ENCODE assay signal across 5 cellular contexts in genomic region chr11:13139085-13139484, GRCh38.
A peak's percentile ranks its signal among the peaks of the same experiment; 100 is the strongest.
DNase-seq lines count a peak whose midpoint lies in the region; ATAC-seq, FAIRE-seq and TF ChIP-seq lines count a peak whose summit lies in the region.
"Not testable (repeated sequence)": the region's sequence is repeated elsewhere in the genome, so short reads cannot be mapped to it uniquely, and the experiment has no call there.

No MANE protein-coding gene starts in this region.

- H3K36me3 Mint-ChIP-seq in Caco-2 (ENCODE audit: insufficient read depth, unreplicated experiment); nephron (ENCODE audit: low read depth): not testable (repeated sequence)

- H3K27me3 ChIP-seq in Caco-2 (replicated peaks; ENCODE audit: control insufficient read depth, insufficient read depth, low read length); K562 (ENCODE audit: control insufficient read depth in 2 of 2, insufficient read depth in 2 of 2, low read length in 2 of 2); HepG2 (ENCODE audit: control insufficient read depth in 1 of 2, insufficient read depth in 2 of 2, low read length in 2 of 2): not testable (repeated sequence)

- TF ChIP-seq EP300 in K562 (IDR thresholded peaks at IDR 0.05; ENCODE audit: low read length); HepG2 (IDR thresholded peaks at IDR 0.05; ENCODE audit: low read depth in 2 of 2, low read length in 2 of 2); HepG2 (CRISPR knock-in tag; IDR thresholded peaks at IDR 0.05; ENCODE audit: borderline replicate concordance): not testable (repeated sequence)

- WGBS in K562 (ENCODE audit: insufficient coverage, low coverage, missing lambda C conversion rate) = 25% methylated on average over 1 of the region's 1 CpG
- WGBS in HepG2 (ENCODE audit: low lambda C conversion rate) = 100% methylated on average over 1 of the region's 1 CpG

- H3K4me1 ChIP-seq in Caco-2 (peaks cover 81% of the 10 kb centered on the region), K562 (replicated peaks in 1 of 2; ENCODE audit: control insufficient read depth in 2 of 2, insufficient read depth in 2 of 2, low read length in 2 of 2) (peaks cover 11 to 25% of the 10 kb centered on the region in 2 experiments; a peak in 4 of 5 replicates), HepG2 (ENCODE audit: insufficient read depth, low read length) (peaks cover 97% of the 10 kb centered on the region)
- H3K4me1 ChIP-seq in HEK293 (ENCODE audit: control insufficient read depth, insufficient read depth, low read length) = not testable (repeated sequence)

- not testable (repeated sequence) for H3K9me1 ChIP-seq in K562 (ENCODE audit: control insufficient read depth, insufficient read depth, low read length)

- not testable (repeated sequence) for H3K4me2 ChIP-seq in K562 (ENCODE audit: insufficient read depth, low read length); HepG2 (ENCODE audit: low read depth, low read length)

- DNase-seq in Caco-2; K562 (ENCODE audit: extremely low read depth in 1 of 4, low spot score in 3 of 4); HepG2 (ENCODE audit: low spot score): not testable (repeated sequence)

- H3K4me3 Mint-ChIP-seq in Caco-2 (ENCODE audit: unreplicated experiment); nephron: not testable (repeated sequence)

- H4K20me1 ChIP-seq in K562 (replicated peaks; ENCODE audit: control insufficient read depth, insufficient read depth, low read length); HepG2 (ENCODE audit: insufficient read depth, low read length): not testable (repeated sequence)

- H2AFZ ChIP-seq in K562 (ENCODE audit: low read depth, low read length); HepG2 (ENCODE audit: low read length): not testable (repeated sequence)

- not testable (repeated sequence) for TF ChIP-seq RAD21 in K562 (CRISPR knock-in tag; conservative IDR thresholded peaks at IDR 0.05 in 1 of 2, IDR thresholded peaks at IDR 0.05 in 1 of 2); HepG2 (CRISPR knock-in tag; IDR thresholded peaks at IDR 0.05)

- not testable (repeated sequence) for H3K4me3 ChIP-seq in Caco-2 (ENCODE audit: low read depth, low read length); HEK293 (ENCODE audit: low read depth, low read length); K562; HepG2 (replicated peaks in 1 of 3; ENCODE audit: insufficient read depth in 1 of 3, low read depth in 2 of 3, low read length in 3 of 3)

- not testable (repeated sequence) for H3K27me3 Mint-ChIP-seq in Caco-2 (ENCODE audit: insufficient read depth, unreplicated experiment); nephron (ENCODE audit: low read depth)

- peaks cover 10% of the 10 kb centered on the region for H3K9me3 Mint-ChIP-seq in Caco-2 (ENCODE audit: unreplicated experiment)
- not testable (repeated sequence) for H3K9me3 Mint-ChIP-seq in nephron

- not testable (repeated sequence) for BruUV-seq in Caco-2 (replicated peaks; lab: Mats Ljungman, UMichigan); K562 (replicated peaks; lab: Mats Ljungman, UMichigan); HepG2 (replicated peaks; lab: Mats Ljungman, UMichigan)

- not testable (repeated sequence) for TF ChIP-seq CTCF in Caco-2 (IDR thresholded peaks at IDR 0.05; ENCODE audit: insufficient read depth in 1 of 2, low read depth in 1 of 2, low read length in 1 of 2, severe bottlenecking in 1 of 2, unreplicated experiment in 1 of 2); HEK293 (tag by site-specific recombination; IDR thresholded peaks at IDR 0.05); K562 (IDR thresholded peaks at IDR 0.05 in 2 of 3, conservative IDR thresholded peaks at IDR 0.05 in 1 of 3; ENCODE audit: insufficient read depth in 2 of 3, low read depth in 1 of 3, low read length in 3 of 3); HepG2 (CRISPR knock-in tag; IDR thresholded peaks at IDR 0.05); nephron (IDR thresholded peaks at IDR 0.05; ENCODE audit: unreplicated experiment in 3 of 3)

- not testable (repeated sequence) for H3K9me3 ChIP-seq in Caco-2; HEK293 (ENCODE audit: control insufficient read depth, insufficient read depth, low read depth, low read length); K562 (replicated peaks; ENCODE audit: control insufficient read depth, insufficient read depth, low read depth, low read length); HepG2 (ENCODE audit: low read length)

- not testable (repeated sequence) for ATAC-seq in K562, HepG2

- CTCF ChIA-PET in Caco-2 (lab: Charles Lee); K562 (lab: Yijun Ruan, JAX; ENCODE audit: low intra/inter-chr PET ratio); HepG2 (lab: Yijun Ruan, JAX; ENCODE audit: low intra/inter-chr PET ratio, low total read pairs): not testable (repeated sequence)
- CTCF ChIA-PET in HEK293 (lab: Yijun Ruan, JAX) = interaction anchor here (0.7 kb wide), 1 partner anchor 13 kb away, joined by 3 read pairs; no protein-coding TSS in a partner anchor

- H3K9ac ChIP-seq in K562 (ENCODE audit: insufficient read depth in 1 of 2, low read depth in 2 of 2, low read length in 2 of 2) = not testable (repeated sequence)
- H3K9ac ChIP-seq in HepG2 (ENCODE audit: insufficient read depth, low read depth, low read length) = peak overlapping the region; percentile 63; the same call in 1 of the 2 replicates

- not testable (repeated sequence) for TF ChIP-seq POLR2A in K562 (conservative IDR thresholded peaks at IDR 0.05); HepG2 (IDR thresholded peaks at IDR 0.05; ENCODE audit: insufficient read depth in 1 of 2, low read depth in 2 of 2, low read length in 2 of 2)

- H3K79me2 ChIP-seq in K562 (ENCODE audit: control insufficient read depth, insufficient read depth, low read length); HepG2 (ENCODE audit: insufficient read depth, low read length): not testable (repeated sequence)

- POLR2A ChIA-PET in Caco-2 (lab: Charles Lee); HEK293 (lab: Yijun Ruan, JAX); HepG2 (lab: Yijun Ruan, JAX): not testable (repeated sequence)
- POLR2A ChIA-PET in K562 (lab: Yijun Ruan, JAX) = interaction anchor here (0.8 kb wide), 1 partner anchor 159 kb away, joined by 4 read pairs; no protein-coding TSS in a partner anchor

- H3K36me3 ChIP-seq in Caco-2 (ENCODE audit: control insufficient read depth, insufficient read depth, low read length); HEK293 (ENCODE audit: control insufficient read depth in 2 of 2, insufficient read depth in 1 of 2, low read length in 2 of 2); K562 (ENCODE audit: control insufficient read depth, insufficient read depth, low read length); HepG2 (replicated peaks in 1 of 2; ENCODE audit: control insufficient read depth in 1 of 2, insufficient read depth in 2 of 2, low read length in 2 of 2): not testable (repeated sequence)

- not testable (repeated sequence) for H3K27ac ChIP-seq in HEK293 (ENCODE audit: extremely low read depth, low read depth, low read length); K562 (ENCODE audit: extremely low read depth, low read depth, low read length)
- H3K27ac ChIP-seq in HepG2 (ENCODE audit: extremely low read length, insufficient read depth, low read length) = peak overlapping the region; percentile 99

- in situ Hi-C loops in K562 (cut with MboI); HepG2 (cut with HindIII; ENCODE audit: extremely low pct_ligation_motif_present, low pct_unique_long_range_greater_than_20kb): not testable (repeated sequence)

- FAIRE-seq in K562 (lab: Jason Lieb, UNC); HepG2 (lab: Jason Lieb, UNC): not testable (repeated sequence)

- intact Hi-C loops in Caco-2 (cut with micrococcal nuclease; ENCODE audit: unreplicated experiment); K562 (cut with micrococcal nuclease); HepG2 (cut with micrococcal nuclease; ENCODE audit: unreplicated experiment): not testable (repeated sequence)

- H3K27ac Mint-ChIP-seq in Caco-2 (ENCODE audit: unreplicated experiment) (peak overlapping the region; percentile 72), nephron (peak overlapping the region in 2 of 3 experiments; percentile 44 to 96)

- peaks cover 54% of the 10 kb centered on the region for H3K4me1 Mint-ChIP-seq in Caco-2 (ENCODE audit: low read depth, unreplicated experiment)
- peaks cover 38% of the 10 kb centered on the region for H3K4me1 Mint-ChIP-seq in nephron

TF ChIP-seq in HEK293, 187 proteins besides CTCF, POLR2A, EP300 and RAD21:
- peak; percentile 84 for TF ChIP-seq ZNF146 (tag by site-specific recombination; IDR thresholded peaks at IDR 0.05)

TF ChIP-seq in K562, 482 proteins besides CTCF, POLR2A, EP300 and RAD21:
- TF ChIP-seq CEBPG (CRISPR knock-in tag; IDR thresholded peaks at IDR 0.05) = not testable (repeated sequence)
- peak in 1 of 2 experiments; percentile 34; a peak in 2 of 4 replicates for TF ChIP-seq CEBPG (tag; conservative IDR thresholded peaks at IDR 0.05 in 1 of 2, IDR thresholded peaks at IDR 0.05 in 1 of 2)
- TF ChIP-seq ZNF146 (CRISPR knock-in tag; IDR thresholded peaks at IDR 0.05; ENCODE audit: unreplicated experiment) = peak; percentile 56

TF ChIP-seq in HepG2, 621 proteins besides CTCF, POLR2A, EP300 and RAD21:
- TF ChIP-seq ADNP (CRISPR knock-in tag; IDR thresholded peaks at IDR 0.05) (0 out of 2 replicates have a peak, but pooled peaks have one; percentile 38), ATF7 (IDR thresholded peaks at IDR 0.05) (peak; percentile 58; the same call in 1 of the 2 replicates)
- not testable (repeated sequence) for TF ChIP-seq ATF7 (CRISPR knock-in tag; IDR thresholded peaks at IDR 0.05)
TF ChIP-seq in HepG2: peak in this region for 2; not testable (repeated sequence) for 619.
